Comparison of ENCODE assay signal across 8 cellular contexts in the genomic region with DNA sequence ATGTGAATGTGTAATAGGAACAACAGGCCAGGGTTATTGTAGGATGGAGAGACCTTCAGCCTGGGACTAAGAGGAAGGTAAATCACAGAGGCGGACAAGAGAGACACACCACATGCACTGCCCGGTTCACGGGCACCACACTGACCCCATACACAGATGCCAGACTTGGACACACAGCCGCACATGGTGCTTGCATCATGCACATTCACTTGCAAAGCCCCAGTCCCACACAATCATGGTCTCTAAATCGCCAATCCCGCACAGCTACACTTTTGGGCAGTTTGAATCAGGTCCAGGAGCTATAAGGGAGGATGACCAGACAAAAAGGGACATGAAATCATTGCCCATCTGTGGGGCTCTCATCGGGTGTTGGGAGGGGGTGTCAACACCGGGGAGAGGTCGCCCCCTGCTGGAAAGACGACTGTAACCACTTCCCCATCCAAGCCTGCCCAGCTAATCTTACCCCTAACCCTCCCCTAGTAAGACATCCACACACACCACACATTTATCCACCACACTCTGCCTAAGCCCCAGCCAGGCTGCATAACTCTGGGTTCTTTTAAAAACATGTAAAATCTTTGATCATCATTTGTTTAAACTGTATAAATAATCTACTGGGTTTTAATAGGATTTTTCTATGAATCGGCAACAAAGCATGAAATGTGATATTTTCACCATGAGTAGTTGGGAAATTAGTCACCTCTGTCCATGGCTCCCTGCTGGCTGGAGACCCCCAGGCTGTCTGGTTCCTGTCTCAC. TPM values are rescaled to one million over a fixed set of nuclear protein-coding genes. Genes with fewer than 3 reads are reported as not detected.
DNase-seq lines count a peak whose midpoint lies in the region; ATAC-seq, FAIRE-seq and TF ChIP-seq lines count a peak whose summit lies in the region.

No MANE protein-coding gene starts in this region.

- TF ChIP-seq CTCF in AG09319 (IDR thresholded peaks at IDR 0.05; ENCODE audit: low read depth, low read length) = peak; percentile 37

- peak; percentile 89 for FAIRE-seq in GM12892 (lab: Jason Lieb, UNC)

- TF ChIP-seq POLR2A in GM12892 (IDR thresholded peaks at IDR 0.05; ENCODE audit: low read depth, low read length) = no peak

- ATAC-seq in HG03565 (IDR thresholded peaks at IDR 0.05; ENCODE audit: unreplicated experiment) (no peak), GM21619 (IDR thresholded peaks at IDR 0.05; ENCODE audit: unreplicated experiment) (no peak)

- no peak for DNase-seq in AG09319 (ENCODE audit: extremely low read depth, low read depth)
- peak; percentile 73 for DNase-seq in GM12892 (ENCODE audit: insufficient read length)
- peak; percentile 16 for DNase-seq in NCI-H82 treated with DMSO at 0.1 percent for 48 hours (lab: John Stamatoyannopoulos, UW; ENCODE audit: unreplicated experiment)
- DNase-seq in activated T-cell treated with anti-CD3 and anti-CD28 coated beads for 24 hours (ENCODE audit: low read depth) = peak; percentile 39
- peak; percentile 78 for DNase-seq in germinal center (ENCODE audit: low spot score)
- peak; percentile 34 to 61 (median 48) for DNase-seq in stimulated activated CD4-positive, alpha-beta T cell treated with anti-CD3 and anti-CD28 coated beads, Interleukin-1b, Interleukin-23, amount 100 ng/mL, for 24 hours (ENCODE audit: low read depth in 4 of 4, low spot score in 1 of 4)

RNA-seq across cellular contexts. Expression of gene SLF2, which starts 40.5 kb away (rescaled TPM):
- polyA plus RNA-seq in GM12892 (2012; ENCODE audit: missing spikeins) = 16.2 TPM
